Comparison of ENCODE assay signal across 16 cellular contexts in the genomic region with DNA sequence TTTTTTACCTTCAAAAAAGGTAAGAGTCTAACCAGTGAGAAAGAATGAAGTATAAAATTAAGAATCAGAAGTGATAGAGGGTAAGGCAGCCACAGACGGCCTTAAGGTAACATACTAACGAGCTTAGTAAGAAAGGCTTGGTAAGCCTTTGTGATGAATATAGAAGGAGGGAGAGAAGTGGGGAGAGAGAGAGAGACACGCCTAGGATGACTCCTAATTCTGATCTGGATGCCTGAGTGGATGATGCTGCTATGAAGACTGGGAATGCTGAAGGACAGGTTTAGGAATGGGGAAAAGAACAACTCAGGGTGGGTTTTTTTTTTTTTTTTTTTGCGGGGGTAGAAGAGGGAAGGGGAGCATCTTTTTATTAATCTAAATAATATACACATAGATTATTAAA.
"Had no signal": no experiment of that assay in that cellular context is flagged by ENCODE, and none has a peak within 500 bp of the region (broad histone marks: within the 10 kb centered on the region; RNA-seq: fewer than 3 reads in every experiment).

No MANE protein-coding gene starts in this region.

- H2AFZ ChIP-seq: parathyroid adenoma had no signal

- H3K9ac ChIP-seq: parathyroid adenoma had no signal

- H3K9me3 ChIP-seq: colonic mucosa, gastrocnemius medialis, right lobe of liver, thoracic aorta had no signal

- DNase-seq: activated CD4-positive, alpha-beta T cell treated with anti-CD3 and anti-CD28 coated beads for 36 hours; activated CD4-positive, alpha-beta T cell treated with anti-CD3 and anti-CD28 coated beads, Interleukin-2, amount 50 U/mL, for 48 hours; anterior cingulate cortex; colonic mucosa; endodermal cell; erythroblast; gastrocnemius medialis; head of caudate nucleus; mesenchymal stem cell; right lobe of liver; stimulated activated CD4-positive, alpha-beta T cell treated with anti-CD3 and anti-CD28 coated beads, Interleukin-4, amount 100 ng/mL, for 24 hours; T-helper 17 cell had no signal

- H3K27ac ChIP-seq: colonic mucosa, parathyroid adenoma, thoracic aorta had no signal

- H3K4me1 ChIP-seq: colonic mucosa, parathyroid adenoma had no signal

- ATAC-seq: activated CD4-positive, alpha-beta T cell treated with anti-CD3 and anti-CD28 coated beads for 36 hours; gastrocnemius medialis; natural killer cell treated with Interleukin-12 subunit alpha and Interleukin-12 subunit beta and Interleukin-15 and Interleukin-18, amount 100 ng/mL, for 72 hours; stimulated activated memory B cell treated with anti-CD40 and anti-IgM and Interleukin-4, amounts not matched to agents 10 μg/mL and 1 μg/mL and 100 μg/mL, for 72 hours; T-helper 17 cell had no signal

- H3K27me3 ChIP-seq: colonic mucosa, gastrocnemius medialis, right lobe of liver had no signal

- H3K4me3 ChIP-seq: colonic mucosa, gastrocnemius medialis, right lobe of liver, thoracic aorta had no signal

- H3K36me3 ChIP-seq: colonic mucosa had no signal
